ENCODE assay signal across 21 cellular contexts in the genomic region with DNA sequence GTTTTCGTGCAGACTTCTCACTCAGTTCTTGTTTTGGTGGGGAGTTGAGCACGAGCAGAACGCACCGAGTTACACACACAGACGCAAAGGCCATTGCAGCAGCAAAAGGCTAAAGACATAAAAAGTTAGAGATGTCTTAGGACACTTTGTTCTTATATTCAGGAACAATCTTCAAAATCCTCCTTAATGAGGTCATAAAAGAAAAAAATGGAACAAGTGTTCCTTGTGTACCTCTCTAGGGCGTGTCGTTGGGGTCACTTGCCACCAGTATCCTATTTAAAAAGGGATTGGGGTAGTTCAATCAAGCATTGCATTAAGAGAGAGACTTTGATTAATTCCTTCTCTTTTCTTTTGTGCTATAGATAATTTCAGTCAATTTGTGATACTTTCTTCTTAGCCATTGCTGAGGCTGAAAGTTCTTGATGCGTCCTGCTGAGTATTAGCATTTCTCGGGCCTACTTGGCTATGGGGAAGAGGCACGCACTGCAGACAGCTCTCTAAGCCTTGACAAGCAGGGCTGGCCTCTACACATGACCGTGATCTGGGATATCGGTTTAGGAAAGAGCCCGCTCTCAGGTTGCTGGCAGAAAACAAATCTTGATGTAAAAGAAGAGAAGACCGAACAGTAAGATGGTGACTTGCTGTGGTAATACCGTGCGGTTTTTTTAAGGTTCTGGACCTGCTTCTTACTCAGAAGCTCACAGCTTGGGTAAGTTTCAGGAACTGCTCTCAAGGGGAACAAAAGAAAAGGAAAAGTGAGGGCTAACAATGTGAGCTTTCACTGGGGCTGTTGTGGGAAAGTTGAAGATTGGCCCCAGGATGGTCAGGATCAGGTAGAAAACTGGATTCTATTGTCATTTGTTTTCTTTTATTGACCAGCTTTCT.
DNase-seq lines count a peak whose midpoint lies in the region; ATAC-seq, FAIRE-seq and TF ChIP-seq lines count a peak whose summit lies in the region.
"Had no signal": no experiment of that assay in that cellular context is flagged by ENCODE, and none has a peak within 500 bp of the region (broad histone marks: within the 10 kb centered on the region; RNA-seq: fewer than 3 reads in every experiment).

No MANE protein-coding gene starts in this region.

- H4K8ac ChIP-seq in neuronal stem cell (ENCODE audit: low read depth, low read length) = no peak overlapping the region

- H3K9me3 ChIP-seq in GM12878 (replicated peaks; ENCODE audit: control insufficient read depth, insufficient read depth, low read length) (no peaks in the 10 kb centered on the region), neuronal stem cell (replicated peaks in 1 of 2; ENCODE audit: control insufficient read depth in 2 of 2, insufficient read depth in 1 of 2, low read depth in 1 of 2, low read length in 2 of 2) (no peaks in the 10 kb centered on the region), osteoblast (ENCODE audit: low read depth, low read length) (no peaks in the 10 kb centered on the region), testis (no peaks in the 10 kb centered on the region)
- H3K9me3 ChIP-seq: gastroesophageal sphincter had no signal

- H4K20me1 ChIP-seq in GM12878 (ENCODE audit: control insufficient read depth, insufficient read depth) (no peaks in the 10 kb centered on the region), osteoblast (ENCODE audit: insufficient read depth, low read length) (no peaks in the 10 kb centered on the region)

- H3K18ac ChIP-seq in neuronal stem cell (ENCODE audit: low read length) = no peak overlapping the region

- peak overlapping the region; percentile 33; the same call in 1 of the 2 replicates for H2AFZ ChIP-seq in GM12878 (ENCODE audit: control insufficient read depth, low read depth, low read length)
- H2AFZ ChIP-seq in neuronal stem cell (ENCODE audit: low read length) = peak overlapping the region; percentile 26
- H2AFZ ChIP-seq in osteoblast (ENCODE audit: low read length) = no peak overlapping the region

- RAD21 ChIA-PET in GM12878 (lab: Charles Lee; ENCODE audit: unreplicated experiment) = interaction anchor here (1.1 kb wide), 1 partner anchor 11 kb away, joined by 4 read pairs; no protein-coding TSS in a partner anchor

- H3K4ac ChIP-seq in neuronal stem cell (ENCODE audit: low read length) = no peak overlapping the region

- H3K79me1 ChIP-seq in neuronal stem cell (ENCODE audit: low read depth, low read length) = peaks cover under 1% of the 10 kb centered on the region

- H3K36me3 ChIP-seq in GM12878 (ENCODE audit: control insufficient read depth in 2 of 2, insufficient read depth in 2 of 2, low read length in 1 of 2) (no peaks in the 10 kb centered on the region), neuronal stem cell (replicated peaks in 1 of 2; ENCODE audit: control insufficient read depth in 2 of 2, insufficient read depth in 2 of 2, low read length in 2 of 2) (no peaks in the 10 kb centered on the region), osteoblast (ENCODE audit: insufficient read depth, low read length) (no peaks in the 10 kb centered on the region), testis (ENCODE audit: low read depth, missing control alignments) (no peaks in the 10 kb centered on the region)
- H3K36me3 ChIP-seq: gastroesophageal sphincter had no signal

- no peak overlapping the region for H2BK120ac ChIP-seq in neuronal stem cell (ENCODE audit: low read depth, low read length)

- H3K4me1 ChIP-seq in GM12878 (ENCODE audit: control insufficient read depth, insufficient read depth, low read length) (peaks cover 6% of the 10 kb centered on the region; the same call in 1 of the 2 replicates), neuronal stem cell (ENCODE audit: control insufficient read depth in 2 of 2, insufficient read depth in 1 of 2, low read depth in 1 of 2, low read length in 2 of 2) (peaks cover 40 to 64% of the 10 kb centered on the region in 2 donors), osteoblast (ENCODE audit: insufficient read depth, low read length) (no peaks in the 10 kb centered on the region), testis (no peaks in the 10 kb centered on the region)
- H3K4me1 ChIP-seq: gastroesophageal sphincter had no signal

- CTCF ChIA-PET in GM12878 (lab: Yijun Ruan, JAX) = interaction anchor here (0.6 kb wide), 1 partner anchor 38 kb away, joined by 3 read pairs; no protein-coding TSS in a partner anchor

- H2BK15ac ChIP-seq in neuronal stem cell (ENCODE audit: low read length) = no peak overlapping the region

- no peak overlapping the region for H3K4me3 ChIP-seq in GM12878
- H3K4me3 ChIP-seq in neuronal stem cell (ENCODE audit: low read length in 2 of 2) = peak overlapping the region in 1 of 2 donors; percentile 38
- no peak overlapping the region for H3K4me3 ChIP-seq in osteoblast (ENCODE audit: insufficient read depth, low read length)
- no peak overlapping the region for H3K4me3 ChIP-seq in testis
- H3K4me3 ChIP-seq: dorsolateral prefrontal cortex, gastroesophageal sphincter had no signal

- DNase-seq in GM12878 (ENCODE audit: low read depth, low spot score) (peak; percentile 59), neuronal stem cell (ENCODE audit: low spot score) (no peak), NCI-H82 (lab: John Stamatoyannopoulos, UW) (no peak), osteoblast (ENCODE audit: insufficient read length, low spot score, missing footprints) (no peak), testis (no peak)
- DNase-seq: ACHN; activated naive CD4-positive, alpha-beta T cell; amniotic stem cell; central memory CD4-positive, alpha-beta T cell; DMS 273 treated with DMSO at 0.1 percent for 48 hours; dorsolateral prefrontal cortex; GDM1; left cardiac atrium; NCI-H1105 treated with DMSO at 0.1 percent for 48 hours; NCI-H526 treated with DMSO at 0.1 percent for 48 hours; SHP77; stimulated activated CD4-positive, alpha-beta T cell treated with anti-CD3 and anti-CD28 coated beads, Interleukin-4, amount 100 ng/mL, for 4 hours had no signal

- H2BK12ac ChIP-seq in neuronal stem cell (ENCODE audit: low read length) = no peak overlapping the region

- no TSS peak for BruUV-seq in GM12878 (replicated peaks; lab: Mats Ljungman, UMichigan)

- no peak for TF ChIP-seq RAD21 in GM12878 (IDR thresholded peaks at IDR 0.05; ENCODE audit: insufficient read depth, low read depth, low read length)

- in situ Hi-C loops in GM12878 (cut with MboI) = no loop called here

- H3K27ac ChIP-seq in GM12878 (ENCODE audit: control insufficient read depth, insufficient read depth) = peak overlapping the region; percentile 16
- H3K27ac ChIP-seq in neuronal stem cell (replicated peaks; ENCODE audit: low read length) = peak overlapping the region; percentile 74
- no peak overlapping the region for H3K27ac ChIP-seq in osteoblast (ENCODE audit: low read depth, low read length)
- no peak overlapping the region for H3K27ac ChIP-seq in testis
- H3K27ac ChIP-seq: dorsolateral prefrontal cortex, gastroesophageal sphincter had no signal

- ATAC-seq in GM18868 (IDR thresholded peaks at IDR 0.05; ENCODE audit: unreplicated experiment) (peak; percentile 69), HG02885 (IDR thresholded peaks at IDR 0.05; ENCODE audit: poor library complexity, unreplicated experiment) (peak; percentile 95), GM12878 (peak; percentile 55), GM19452 (IDR thresholded peaks at IDR 0.05; ENCODE audit: unreplicated experiment) (no peak)
- ATAC-seq: gastroesophageal sphincter, left cardiac atrium had no signal

- intact Hi-C loops in GM12878 (cut with micrococcal nuclease; ENCODE audit: unreplicated experiment) = no loop called here
- intact Hi-C loops in testis (cut with DNase I; ENCODE audit: low total_unique reads) = no loop called here

- WGBS in GM12878 (ENCODE audit: insufficient coverage, insufficient replicate concordance, low lambda C conversion rate, missing lambda C conversion rate) = 47% methylated on average over 16 of the region's 16 CpGs
- no CpG with 5 or more reads among the region's 16 CpGs for WGBS in neuronal stem cell (ENCODE audit: extremely low coverage in 2 of 2, insufficient read length in 2 of 2, insufficient replicate concordance in 1 of 2), 2 donors
- 78% methylated on average over 16 of the region's 16 CpGs for WGBS in testis, 2 donors

- H3K79me2 ChIP-seq in GM12878 (ENCODE audit: control insufficient read depth, insufficient read depth, low read length) (no peaks in the 10 kb centered on the region), osteoblast (ENCODE audit: insufficient read depth, low read length) (no peaks in the 10 kb centered on the region)

- TF ChIP-seq CTCF in GM12878 (IDR thresholded peaks at IDR 0.05 in 2 of 3, conservative IDR thresholded peaks at IDR 0.05 in 1 of 3; ENCODE audit: control insufficient read depth in 2 of 3, extremely low read depth in 1 of 3, insufficient read depth in 1 of 3, low read depth in 3 of 3, low read length in 3 of 3) = no peak
- no peak for TF ChIP-seq CTCF in osteoblast (IDR thresholded peaks at IDR 0.05; ENCODE audit: extremely low read depth, low read depth, low read length)
- TF ChIP-seq CTCF in testis (IDR thresholded peaks at IDR 0.05) = no peak

- POLR2A ChIA-PET in GM12878 (lab: Charles Lee) = no interaction called here

- SMC1A ChIA-PET in GM12878 (lab: Charles Lee; ENCODE audit: uncharacterized antibody, unreplicated experiment) = interaction anchor here (1.0 to 1.1 kb wide), 2 partner anchors 10 to 83 kb away, joined by 3 read pairs; no protein-coding TSS in a partner anchor

- H2BK5ac ChIP-seq in neuronal stem cell (ENCODE audit: low read length) = no peak overlapping the region

- H3K14ac ChIP-seq in neuronal stem cell (ENCODE audit: low read length) = no peak overlapping the region

- no peak overlapping the region for H4K91ac ChIP-seq in neuronal stem cell (ENCODE audit: low read depth, low read length, poor library complexity)

- peak; percentile 27 for FAIRE-seq in GM12878 (lab: Jason Lieb, UNC)

- no peak for TF ChIP-seq EP300 in GM12878 (IDR thresholded peaks at IDR 0.05; ENCODE audit: borderline replicate concordance in 1 of 2, control insufficient read depth in 1 of 2, low read depth in 2 of 2, low read length in 2 of 2)

- no peak overlapping the region for H3K23ac ChIP-seq in neuronal stem cell (ENCODE audit: low read depth, low read length, poor library complexity)

- H3K9ac ChIP-seq in GM12878 (ENCODE audit: control insufficient read depth, insufficient read depth, low read length) (no peak overlapping the region), neuronal stem cell (ENCODE audit: low read depth, low read length, poor library complexity) (no peak overlapping the region)

- H2AK5ac ChIP-seq in neuronal stem cell (ENCODE audit: low read depth, low read length) = no peak overlapping the region

- H3K4me2 ChIP-seq in GM12878 (ENCODE audit: control insufficient read depth, insufficient read depth) (peak overlapping the region; percentile 30), neuronal stem cell (ENCODE audit: insufficient read depth, low read length, poor library complexity, severe bottlenecking) (no peak overlapping the region), osteoblast (ENCODE audit: insufficient read depth, low read length) (no peak overlapping the region)

- H3K27me3 ChIP-seq in GM12878 (replicated peaks in 1 of 2; ENCODE audit: control insufficient read depth in 2 of 2, insufficient read depth in 2 of 2, low read length in 1 of 2) (no peaks in the 10 kb centered on the region), neuronal stem cell (ENCODE audit: control insufficient read depth in 3 of 3, insufficient read depth in 3 of 3, low read depth in 1 of 3, low read length in 3 of 3) (no peaks in the 10 kb centered on the region), osteoblast (ENCODE audit: insufficient read depth, low read length) (peaks cover 2% of the 10 kb centered on the region), testis (no peaks in the 10 kb centered on the region)
- H3K27me3 ChIP-seq: dorsolateral prefrontal cortex, gastroesophageal sphincter had no signal

- no peak for TF ChIP-seq POLR2A in GM12878 (IDR thresholded peaks at IDR 0.05; ENCODE audit: low read depth, low read length)
- TF ChIP-seq POLR2A in testis (IDR thresholded peaks at IDR 0.05) = no peak

Comparison
In these comparisons a context has a peak if more than half of its experiments do, and no peak if none do; other contexts are left out.
1. H3K27ac ChIP-seq: peak in GM12878 (single experiment) and neuronal stem cell (single experiment); none in osteoblast (single experiment) and testis (0 of 2).